In the genomic region with DNA sequence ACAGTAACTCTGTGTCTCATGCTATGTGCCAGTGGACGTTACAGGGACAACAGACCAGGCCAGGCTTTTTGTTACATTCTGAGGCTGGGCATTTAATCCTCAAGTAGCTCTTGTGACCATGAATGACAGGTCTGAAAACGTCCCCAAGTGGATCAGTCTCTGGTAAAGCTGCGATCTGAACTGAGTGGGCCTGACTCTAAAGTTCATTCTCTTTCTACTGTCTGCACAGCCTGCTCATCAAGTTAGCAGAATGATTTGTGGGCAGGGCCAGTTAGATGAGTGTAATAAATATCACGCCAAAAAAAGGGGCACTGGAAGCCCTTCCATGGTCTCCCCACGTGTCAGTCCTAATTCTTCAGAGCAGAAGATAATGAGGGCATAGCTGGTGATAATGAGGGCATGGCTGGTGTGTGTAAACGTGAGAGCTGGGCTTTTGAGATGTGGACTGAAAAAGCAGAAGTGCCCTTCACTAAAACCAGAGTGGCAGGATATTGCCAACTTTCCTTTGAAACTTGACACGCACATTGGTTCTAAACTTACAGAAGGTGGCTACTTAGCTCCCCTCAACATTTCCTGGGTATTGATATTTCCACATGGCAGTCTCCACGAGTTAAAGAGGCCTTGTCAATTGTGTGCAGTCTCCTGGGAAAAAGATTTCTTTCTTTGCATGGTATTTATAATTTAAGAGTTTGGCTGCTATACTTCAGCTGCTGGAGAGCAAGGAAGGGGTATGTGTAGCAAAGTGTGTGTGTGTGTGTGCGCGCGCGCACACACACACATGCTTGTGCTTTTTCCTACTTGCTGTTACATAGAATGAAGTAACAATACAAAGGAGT, we compare ENCODE assay signal across 1 cellular context.
TF ChIP-seq lines count a peak whose summit lies in the region.

No MANE protein-coding gene starts in this region.

TF ChIP-seq in GM23338, 12 proteins besides CTCF, POLR2A, EP300 and RAD21 (continued from another document):
- TF ChIP-seq, protein P1, sequence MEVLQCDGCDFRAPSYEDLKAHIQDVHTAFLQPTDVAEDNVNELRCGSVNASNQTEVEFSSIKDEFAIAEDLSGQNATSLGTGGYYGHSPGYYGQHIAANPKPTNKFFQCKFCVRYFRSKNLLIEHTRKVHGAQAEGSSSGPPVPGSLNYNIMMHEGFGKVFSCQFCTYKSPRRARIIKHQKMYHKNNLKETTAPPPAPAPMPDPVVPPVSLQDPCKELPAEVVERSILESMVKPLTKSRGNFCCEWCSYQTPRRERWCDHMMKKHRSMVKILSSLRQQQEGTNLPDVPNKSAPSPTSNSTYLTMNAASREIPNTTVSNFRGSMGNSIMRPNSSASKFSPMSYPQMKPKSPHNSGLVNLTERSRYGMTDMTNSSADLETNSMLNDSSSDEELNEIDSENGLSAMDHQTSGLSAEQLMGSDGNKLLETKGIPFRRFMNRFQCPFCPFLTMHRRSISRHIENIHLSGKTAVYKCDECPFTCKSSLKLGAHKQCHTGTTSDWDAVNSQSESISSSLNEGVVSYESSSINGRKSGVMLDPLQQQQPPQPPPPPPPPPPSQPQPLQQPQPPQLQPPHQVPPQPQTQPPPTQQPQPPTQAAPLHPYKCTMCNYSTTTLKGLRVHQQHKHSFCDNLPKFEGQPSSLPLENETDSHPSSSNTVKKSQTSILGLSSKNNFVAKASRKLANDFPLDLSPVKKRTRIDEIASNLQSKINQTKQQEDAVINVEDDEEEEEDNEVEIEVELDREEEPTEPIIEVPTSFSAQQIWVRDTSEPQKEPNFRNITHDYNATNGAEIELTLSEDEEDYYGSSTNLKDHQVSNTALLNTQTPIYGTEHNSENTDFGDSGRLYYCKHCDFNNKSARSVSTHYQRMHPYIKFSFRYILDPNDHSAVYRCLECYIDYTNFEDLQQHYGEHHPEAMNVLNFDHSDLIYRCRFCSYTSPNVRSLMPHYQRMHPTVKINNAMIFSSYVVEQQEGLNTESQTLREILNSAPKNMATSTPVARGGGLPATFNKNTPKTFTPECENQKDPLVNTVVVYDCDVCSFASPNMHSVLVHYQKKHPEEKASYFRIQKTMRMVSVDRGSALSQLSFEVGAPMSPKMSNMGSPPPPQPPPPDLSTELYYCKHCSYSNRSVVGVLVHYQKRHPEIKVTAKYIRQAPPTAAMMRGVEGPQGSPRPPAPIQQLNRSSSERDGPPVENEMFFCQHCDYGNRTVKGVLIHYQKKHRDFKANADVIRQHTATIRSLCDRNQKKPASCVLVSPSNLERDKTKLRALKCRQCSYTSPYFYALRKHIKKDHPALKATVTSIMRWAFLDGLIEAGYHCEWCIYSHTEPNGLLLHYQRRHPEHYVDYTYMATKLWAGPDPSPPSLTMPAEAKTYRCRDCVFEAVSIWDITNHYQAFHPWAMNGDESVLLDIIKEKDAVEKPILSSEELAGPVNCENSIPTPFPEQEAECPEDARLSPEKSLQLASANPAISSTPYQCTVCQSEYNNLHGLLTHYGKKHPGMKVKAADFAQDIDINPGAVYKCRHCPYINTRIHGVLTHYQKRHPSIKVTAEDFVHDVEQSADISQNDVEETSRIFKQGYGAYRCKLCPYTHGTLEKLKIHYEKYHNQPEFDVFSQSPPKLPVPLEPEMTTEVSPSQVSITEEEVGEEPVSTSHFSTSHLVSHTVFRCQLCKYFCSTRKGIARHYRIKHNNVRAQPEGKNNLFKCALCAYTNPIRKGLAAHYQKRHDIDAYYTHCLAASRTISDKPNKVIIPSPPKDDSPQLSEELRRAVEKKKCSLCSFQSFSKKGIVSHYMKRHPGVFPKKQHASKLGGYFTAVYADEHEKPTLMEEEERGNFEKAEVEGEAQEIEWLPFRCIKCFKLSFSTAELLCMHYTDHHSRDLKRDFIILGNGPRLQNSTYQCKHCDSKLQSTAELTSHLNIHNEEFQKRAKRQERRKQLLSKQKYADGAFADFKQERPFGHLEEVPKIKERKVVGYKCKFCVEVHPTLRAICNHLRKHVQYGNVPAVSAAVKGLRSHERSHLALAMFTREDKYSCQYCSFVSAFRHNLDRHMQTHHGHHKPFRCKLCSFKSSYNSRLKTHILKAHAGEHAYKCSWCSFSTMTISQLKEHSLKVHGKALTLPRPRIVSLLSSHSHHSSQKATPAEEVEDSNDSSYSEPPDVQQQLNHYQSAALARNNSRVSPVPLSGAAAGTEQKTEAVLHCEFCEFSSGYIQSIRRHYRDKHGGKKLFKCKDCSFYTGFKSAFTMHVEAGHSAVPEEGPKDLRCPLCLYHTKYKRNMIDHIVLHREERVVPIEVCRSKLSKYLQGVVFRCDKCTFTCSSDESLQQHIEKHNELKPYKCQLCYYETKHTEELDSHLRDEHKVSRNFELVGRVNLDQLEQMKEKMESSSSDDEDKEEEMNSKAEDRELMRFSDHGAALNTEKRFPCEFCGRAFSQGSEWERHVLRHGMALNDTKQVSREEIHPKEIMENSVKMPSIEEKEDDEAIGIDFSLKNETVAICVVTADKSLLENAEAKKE (CRISPR knock-in tag; IDR thresholded peaks at IDR 0.05): no peak
- TF ChIP-seq POLR2AphosphoS5 (IDR thresholded peaks at IDR 0.05; ENCODE audit: low read depth): no peak
